Comparison of ENCODE assay signal across 13 cellular contexts in genomic region chr2:20107776-20108175, GRCh38.
"Had no signal": no experiment of that assay in that cellular context is flagged by ENCODE, and none has a peak within 500 bp of the region (broad histone marks: within the 10 kb centered on the region; RNA-seq: fewer than 3 reads in every experiment).

No MANE protein-coding gene starts in this region.

- H3K36me3 ChIP-seq: gastroesophageal sphincter, tibial artery had no signal

- H3K27ac ChIP-seq: dorsolateral prefrontal cortex, gastroesophageal sphincter, tibial artery had no signal

- H3K4me1 Mint-ChIP-seq: stimulated activated memory B cell treated with anti-CD40 and anti-IgM and Interleukin-4, amounts not matched to agents 10 μg/mL and 1 μg/mL and 100 μg/mL, for 72 hours had no signal

- DNase-seq: activated CD4-positive, alpha-beta T cell treated with anti-CD3 and anti-CD28 coated beads, Interleukin-2, amount 50 U/mL, for 4 hours; activated gamma-delta T cell; activated naive CD8-positive, alpha-beta T cell treated with anti-CD3 and anti-CD28 coated beads for 36 hours; activated T-cell treated with anti-CD3 and anti-CD28 coated beads, Interleukin-2, amount 50 U/mL, for 48 hours; anterior cingulate cortex; dorsolateral prefrontal cortex; kidney; left ventricle myocardium superior; tibial artery had no signal

- H3K4me1 ChIP-seq: tibial artery had no signal

- H3K9me3 Mint-ChIP-seq: stimulated activated memory B cell treated with anti-CD40 and anti-IgM and Interleukin-4, amounts not matched to agents 10 μg/mL and 1 μg/mL and 100 μg/mL, for 72 hours had no signal

- H3K36me3 Mint-ChIP-seq: activated naive CD8-positive, alpha-beta T cell treated with anti-CD3 and anti-CD28 coated beads for 36 hours had no signal

- H3K4me3 ChIP-seq: skin epidermis, tibial artery had no signal

- H3K4me3 Mint-ChIP-seq: activated naive CD8-positive, alpha-beta T cell treated with anti-CD3 and anti-CD28 coated beads for 36 hours; stimulated activated memory B cell treated with anti-CD40 and anti-IgM and Interleukin-4, amounts not matched to agents 10 μg/mL and 1 μg/mL and 100 μg/mL, for 72 hours; T-helper 1 cell treated with Interleukin-12 subunit alpha and Interleukin-12 subunit beta and Interleukin-4 antibody, amounts not matched to agents 30 μg/mL and 1 μg/mL, for 36 hours had no signal

- ATAC-seq: gastroesophageal sphincter; left ventricle myocardium superior; stimulated activated memory B cell treated with anti-CD40 and anti-IgM and Interleukin-4, amounts not matched to agents 10 μg/mL and 1 μg/mL and 100 μg/mL, for 72 hours had no signal

- H3K27ac Mint-ChIP-seq: activated naive CD8-positive, alpha-beta T cell treated with anti-CD3 and anti-CD28 coated beads for 36 hours; stimulated activated memory B cell treated with anti-CD40 and anti-IgM and Interleukin-4, amounts not matched to agents 10 μg/mL and 1 μg/mL and 100 μg/mL, for 72 hours; T-helper 1 cell treated with Interleukin-12 subunit alpha and Interleukin-12 subunit beta and Interleukin-4 antibody, amounts not matched to agents 30 μg/mL and 1 μg/mL, for 36 hours had no signal
